Comparison of ENCODE assay signal across 8 cellular contexts in genomic region chr13:48236528-48237353, GRCh38. TPM values are rescaled to one million over a fixed set of nuclear protein-coding genes. Genes with fewer than 3 reads are reported as not detected.
DNase-seq lines count a peak whose midpoint lies in the region; ATAC-seq and TF ChIP-seq lines count a peak whose summit lies in the region.

No MANE protein-coding gene starts in this region.

- no peaks in the 10 kb centered on the region for H3K27me3 ChIP-seq in CD8-positive, alpha-beta memory T cell (ENCODE audit: insufficient read depth, low read length, poor library complexity, severe bottlenecking)
- H3K27me3 ChIP-seq in RWPE2 (ENCODE audit: insufficient read depth, poor library complexity, severe bottlenecking), result no peaks in the 10 kb centered on the region
- no peaks in the 10 kb centered on the region for H3K27me3 ChIP-seq in esophagus squamous epithelium

- TF ChIP-seq POLR2A in esophagus squamous epithelium (IDR thresholded peaks at IDR 0.05), result no peak

- no peak for TF ChIP-seq CTCF in RWPE2 (IDR thresholded peaks at IDR 0.05; ENCODE audit: poor library complexity, severe bottlenecking)
- no peak for TF ChIP-seq CTCF in esophagus squamous epithelium (IDR thresholded peaks at IDR 0.05)
- no peak for TF ChIP-seq CTCF in osteocyte (IDR thresholded peaks at IDR 0.05)

- no peaks in the 10 kb centered on the region for H3K36me3 ChIP-seq in CD8-positive, alpha-beta memory T cell (ENCODE audit: insufficient read depth, low read length)
- H3K36me3 ChIP-seq in RWPE2 (ENCODE audit: low read depth), result peaks cover 20% of the 10 kb centered on the region
- peaks cover 0 to 25% (median 6%) of the 10 kb centered on the region in 3 donors for H3K36me3 ChIP-seq in esophagus squamous epithelium

- DNase-seq in CD8-positive, alpha-beta memory T cell, result peak in 1 of 5 donors; percentile 35
- DNase-seq in RWPE2 (ENCODE audit: low spot score) (no peak), esophagus squamous epithelium (lab: John Stamatoyannopoulos, UW) (no peak), osteocyte (ENCODE audit: extremely low spot score, unreplicated experiment) (no peak), left colon (no peak)
- no peak for DNase-seq in effector CD8-positive, alpha-beta T cell (lab: John Stamatoyannopoulos, UW)

- peak overlapping the region; percentile 62 for H3K4me3 ChIP-seq in CD8-positive, alpha-beta memory T cell (ENCODE audit: low read length)
- H3K4me3 ChIP-seq in RWPE2 (ENCODE audit: severe bottlenecking) (no peak overlapping the region), esophagus squamous epithelium (peak overlapping the region; percentile 59 to 99 (median 87))

- peaks cover 64 to 78% (median 76%) of the 10 kb centered on the region in 3 donors for H3K4me1 Mint-ChIP-seq in CD8-positive, alpha-beta memory T cell
- H3K4me1 Mint-ChIP-seq in osteocyte (ENCODE audit: unreplicated experiment), result peaks cover 62% of the 10 kb centered on the region

- H3K27ac ChIP-seq in CD8-positive, alpha-beta memory T cell (ENCODE audit: low read depth, low read length), result no peak overlapping the region
- H3K27ac ChIP-seq in RWPE2 (ENCODE audit: poor library complexity, severe bottlenecking), result peak overlapping the region; percentile 53
- peak overlapping the region; percentile 89 to 100 (median 99) for H3K27ac ChIP-seq in esophagus squamous epithelium

- H3K9me3 Mint-ChIP-seq in CD8-positive, alpha-beta memory T cell, result no peaks in the 10 kb centered on the region
- H3K9me3 Mint-ChIP-seq in osteocyte (ENCODE audit: unreplicated experiment), result no peaks in the 10 kb centered on the region

- peak overlapping the region; percentile 95 to 100 (median 98) for H3K4me3 Mint-ChIP-seq in CD8-positive, alpha-beta memory T cell
- H3K4me3 Mint-ChIP-seq in osteocyte (ENCODE audit: unreplicated experiment), result peak overlapping the region; percentile 92

- ATAC-seq in RWPE2 (ENCODE audit: low read depth) (no peak), esophagus mucosa (no peak), left colon (no peak), GM19328 (IDR thresholded peaks at IDR 0.05; ENCODE audit: unreplicated experiment) (no peak)

- CTCF ChIA-PET in CD8-positive, alpha-beta memory T cell (lab: Charles Lee), result interaction anchor here (1.0 to 3.2 kb wide), 8 partner anchors 16 to 142 kb away, joined by 3 to 33 read pairs (median 7); partner anchors contain the start of gene MED4

- peaks cover 0 to 2% of the 10 kb centered on the region in 2 donors for H3K27me3 Mint-ChIP-seq in CD8-positive, alpha-beta memory T cell
- no peaks in the 10 kb centered on the region for H3K27me3 Mint-ChIP-seq in osteocyte (ENCODE audit: unreplicated experiment)

- peaks cover 56% of the 10 kb centered on the region for H3K4me1 ChIP-seq in CD8-positive, alpha-beta memory T cell (ENCODE audit: insufficient read depth, low read length)
- H3K4me1 ChIP-seq in RWPE2 (ENCODE audit: insufficient read depth, poor library complexity, severe bottlenecking), result peaks cover 35% of the 10 kb centered on the region
- H3K4me1 ChIP-seq in esophagus squamous epithelium, result peaks cover 39 to 78% (median 58%) of the 10 kb centered on the region in 3 donors

- intact Hi-C loops in esophagus squamous epithelium (cut with DNase I), result loop anchor here (10.0 kb wide), 2 partner anchors 112 to 338 kb away; no protein-coding TSS in a partner anchor
- intact Hi-C loops in left colon (cut with DNase I, micrococcal nuclease), result no loop called here

- POLR2A ChIA-PET in CD8-positive, alpha-beta memory T cell (lab: Charles Lee), result interaction anchor here (0.6 to 2.0 kb wide), 2 partner anchors 27 to 142 kb away, joined by 3 to 10 read pairs; partner anchors contain the start of gene MED4

- no peaks in the 10 kb centered on the region for H3K9me3 ChIP-seq in CD8-positive, alpha-beta memory T cell (ENCODE audit: low read length)
- H3K9me3 ChIP-seq in RWPE2 (ENCODE audit: severe bottlenecking), result no peaks in the 10 kb centered on the region
- no peaks in the 10 kb centered on the region for H3K9me3 ChIP-seq in esophagus squamous epithelium

- 9 to 23% methylated on average over 3 of the region's 3 CpGs for WGBS in esophagus squamous epithelium, 2 donors

- H3K27ac Mint-ChIP-seq in CD8-positive, alpha-beta memory T cell, result peak overlapping the region; percentile 19 to 99 (median 92)
- H3K27ac Mint-ChIP-seq in osteocyte (ENCODE audit: unreplicated experiment), result peak overlapping the region; percentile 95

- peaks cover 10 to 71% (median 15%) of the 10 kb centered on the region in 3 donors for H3K36me3 Mint-ChIP-seq in CD8-positive, alpha-beta memory T cell
- H3K36me3 Mint-ChIP-seq in osteocyte (ENCODE audit: unreplicated experiment), result no peaks in the 10 kb centered on the region

RNA-seq across cellular contexts. Expression of gene ITM2B, which starts 3.7 kb away (rescaled TPM):
- 100 to 1,000 TPM; 122 to 127 TPM for total RNA-seq in CD8-positive, alpha-beta memory T cell
- polyA plus RNA-seq in CD8-positive, alpha-beta memory T cell, result 1,289 TPM
- total RNA-seq in esophagus squamous epithelium (100 to 1,000 TPM; 418 to 554 (median 457) TPM), osteocyte (502 and 510 TPM in 2 replicates), esophagus mucosa (626 TPM), left colon (100 to 1,000 TPM; 393 to 473 TPM)
